ENCODE assay signal across 21 cellular contexts in genomic region chr13:75745387-75745786, GRCh38.
"Had no signal": no experiment of that assay in that cellular context is flagged by ENCODE, and none has a peak within 500 bp of the region (broad histone marks: within the 10 kb centered on the region; RNA-seq: fewer than 3 reads in every experiment).

No MANE protein-coding gene starts in this region.

- H3K27me3 Mint-ChIP-seq: T-cell had no signal

- DNase-seq: Karpas-422; KG1; MM.1S; NCI-H1092 treated with DMSO at 0.1 percent for 48 hours; NCI-H1436; NCI-H1694 treated with DMSO at 0.1 percent for 48 hours; NCI-H1930; NCI-H2081; NCI-H2107; NCI-H2227 treated with DMSO at 0.1 percent for 48 hours; NCI-H524; NCI-H526 treated with DMSO at 0.1 percent for 48 hours; NCI-H774; NK-92 treated with Interleukin-12 subunit alpha and Interleukin-12 subunit beta, amount 100 ng/mL, for 24 hours; PC-3; SHP77; SK-N-SH; SW 1271; T-cell had no signal

- H3K9me3 ChIP-seq: SK-N-SH had no signal

- ATAC-seq: Panc1, PC-3, T-cell had no signal

- H3K4me2 ChIP-seq: SK-N-SH had no signal

- H3K27ac ChIP-seq: RWPE1 had no signal

- H3K4me3 Mint-ChIP-seq: T-cell had no signal

- H3K9ac ChIP-seq: SK-N-SH had no signal

- H3K4me1 Mint-ChIP-seq: T-cell had no signal
